In the genomic region with DNA sequence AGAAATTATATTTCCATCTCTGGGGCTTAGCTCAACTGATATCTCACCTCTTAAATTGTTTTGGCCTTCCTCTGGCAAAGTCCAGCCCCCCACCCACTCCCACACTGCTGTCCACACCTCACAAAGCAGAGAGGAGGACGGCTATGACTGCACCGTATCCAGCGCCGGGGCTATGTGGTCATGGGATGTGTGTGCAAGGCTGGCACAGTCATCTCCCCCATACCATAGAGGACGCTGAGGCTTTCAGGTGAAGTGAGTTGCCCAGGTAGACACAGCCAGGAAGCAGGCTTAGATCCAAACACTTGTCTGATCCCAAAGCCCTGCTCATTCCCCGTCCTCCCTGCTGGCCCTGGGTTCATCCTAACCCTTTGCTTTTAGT, we compare ENCODE assay signal across 27 cellular contexts.
DNase-seq lines count a peak whose midpoint lies in the region; ATAC-seq, FAIRE-seq and TF ChIP-seq lines count a peak whose summit lies in the region.
"Had no signal": no experiment of that assay in that cellular context is flagged by ENCODE, and none has a peak within 500 bp of the region (broad histone marks: within the 10 kb centered on the region; RNA-seq: fewer than 3 reads in every experiment).

No MANE protein-coding gene starts in this region.

- peaks cover 65% of the 10 kb centered on the region for H3K4me1 ChIP-seq in Panc1 (ENCODE audit: control insufficient read depth, insufficient read depth, low read length)
- peaks cover 3 to 15% of the 10 kb centered on the region in 2 donors for H3K4me1 ChIP-seq in kidney (ENCODE audit: control insufficient read depth in 1 of 2, insufficient read depth in 1 of 2, low read depth in 1 of 2, low read length in 2 of 2)
- H3K4me1 ChIP-seq in hepatocyte (ENCODE audit: insufficient read depth): peaks cover 20% of the 10 kb centered on the region

- H3K9ac ChIP-seq in kidney (ENCODE audit: low read length in 2 of 2): no peak overlapping the region

- no peaks in the 10 kb centered on the region for H3K9me2 ChIP-seq in hepatocyte (replicated peaks; ENCODE audit: insufficient read depth)

- intact Hi-C loops in activated CD8-positive, alpha-beta T cell treated with anti-CD3 and anti-CD28 coated beads for 36 hours (cut with micrococcal nuclease): no loop called here
- intact Hi-C loops in Panc1 (cut with micrococcal nuclease; ENCODE audit: unreplicated experiment): no loop called here
- intact Hi-C loops in kidney (cut with DNase I): no loop called here
- intact Hi-C loops in sciatic nerve (cut with DNase I): no loop called here

- no peaks in the 10 kb centered on the region for H3K9me3 Mint-ChIP-seq in activated CD8-positive, alpha-beta T cell treated with anti-CD3 and anti-CD28 coated beads, Interleukin-2, amount 10 ng/mL, durations not matched to agents 7 days and 5 days (ENCODE audit: insufficient read depth)
- H3K9me3 Mint-ChIP-seq in activated CD8-positive, alpha-beta T cell treated with anti-CD3 and anti-CD28 coated beads for 36 hours: no peaks in the 10 kb centered on the region
- H3K9me3 Mint-ChIP-seq in stimulated activated effector memory CD8-positive, alpha-beta T cell treated with anti-CD3 and anti-CD28 coated beads, Interleukin-12 subunit alpha, Interleukin-12 subunit beta, amount 100 ng/mL, for 72 hours: no peaks in the 10 kb centered on the region
- H3K9me3 Mint-ChIP-seq: stimulated activated naive CD8-positive, alpha-beta T cell treated with anti-CD3 and anti-CD28 coated beads, Interleukin-15, Interleukin-2, amounts not matched to agents 100 ng/mL and 50 ng/mL, for 24 hours had no signal

- H3K4me3 Mint-ChIP-seq in activated CD8-positive, alpha-beta T cell treated with anti-CD3 and anti-CD28 coated beads, Interleukin-2, amount 10 ng/mL, durations not matched to agents 7 days and 5 days: no peak overlapping the region
- H3K4me3 Mint-ChIP-seq in activated CD8-positive, alpha-beta T cell treated with anti-CD3 and anti-CD28 coated beads for 36 hours: no peak overlapping the region
- H3K4me3 Mint-ChIP-seq in stimulated activated effector memory CD8-positive, alpha-beta T cell treated with anti-CD3 and anti-CD28 coated beads, Interleukin-12 subunit alpha, Interleukin-12 subunit beta, amount 100 ng/mL, for 72 hours: no peak overlapping the region
- H3K4me3 Mint-ChIP-seq: activated naive CD8-positive, alpha-beta T cell; stimulated activated naive CD8-positive, alpha-beta T cell treated with anti-CD3 and anti-CD28 coated beads, Interleukin-15, Interleukin-2, amounts not matched to agents 100 ng/mL and 50 ng/mL, for 24 hours had no signal

- no TSS peak for BruUV-seq in Panc1 (replicated peaks; lab: Mats Ljungman, UMichigan)

- in situ Hi-C loops in Panc1 (cut with HindIII; ENCODE audit: low pct_unique_long_range_greater_than_20kb, low sequenced_read_pairs): no loop called here

- WGBS in hepatocyte (ENCODE audit: low lambda C conversion rate, missing lambda C conversion rate): 94% methylated on average over 6 of the region's 6 CpGs

- H2AFZ ChIP-seq in hepatocyte: no peak overlapping the region

- peaks cover 3% of the 10 kb centered on the region for H4K20me1 ChIP-seq in hepatocyte (ENCODE audit: insufficient read depth, poor library complexity, severe bottlenecking)

- POLR2A ChIA-PET in activated CD8-positive, alpha-beta T cell treated with anti-CD3 and anti-CD28 coated beads, Interleukin-2, amount 10 ng/mL, durations not matched to agents 7 days and 5 days (lab: Charles Lee): no interaction called here
- POLR2A ChIA-PET in activated CD8-positive, alpha-beta T cell treated with anti-CD3 and anti-CD28 coated beads for 36 hours (lab: Charles Lee): interaction anchor here (0.6 to 1.9 kb wide), 3 partner anchors 10 to 19 kb away, joined by 3 to 10 read pairs (median 4); no protein-coding TSS in a partner anchor
- POLR2A ChIA-PET in Panc1 (lab: Charles Lee): no interaction called here

- no peak overlapping the region for H3K4me2 ChIP-seq in hepatocyte

- peaks cover 80% of the 10 kb centered on the region for H3K4me1 Mint-ChIP-seq in activated CD8-positive, alpha-beta T cell treated with anti-CD3 and anti-CD28 coated beads, Interleukin-2, amount 10 ng/mL, durations not matched to agents 7 days and 5 days (ENCODE audit: low read depth)
- H3K4me1 Mint-ChIP-seq in activated CD8-positive, alpha-beta T cell treated with anti-CD3 and anti-CD28 coated beads for 36 hours (ENCODE audit: low read depth): peaks cover 73% of the 10 kb centered on the region
- H3K4me1 Mint-ChIP-seq in stimulated activated effector memory CD8-positive, alpha-beta T cell treated with anti-CD3 and anti-CD28 coated beads, Interleukin-12 subunit alpha, Interleukin-12 subunit beta, amount 100 ng/mL, for 72 hours: peaks cover 73% of the 10 kb centered on the region

- no peak for ATAC-seq in activated CD8-positive, alpha-beta T cell treated with anti-CD3 and anti-CD28 coated beads, Interleukin-2, amount 10 ng/mL, durations not matched to agents 7 days and 5 days
- no peak for ATAC-seq in activated CD8-positive, alpha-beta T cell treated with anti-CD3 and anti-CD28 coated beads for 36 hours
- ATAC-seq in Panc1 (no peak), sciatic nerve (no peak)
- ATAC-seq in stimulated activated effector memory CD8-positive, alpha-beta T cell treated with anti-CD3 and anti-CD28 coated beads, Interleukin-12 subunit alpha, Interleukin-12 subunit beta, amount 100 ng/mL, for 72 hours: no peak

- peaks cover 55% of the 10 kb centered on the region for H3K79me2 ChIP-seq in hepatocyte

- H3K27me3 ChIP-seq in Panc1 (ENCODE audit: control insufficient read depth, insufficient read depth, low read length): no peaks in the 10 kb centered on the region
- no peaks in the 10 kb centered on the region for H3K27me3 ChIP-seq in hepatocyte
- H3K27me3 ChIP-seq: neutrophil, spleen had no signal

- peak overlapping the region; percentile 48 for H3K27ac Mint-ChIP-seq in activated CD8-positive, alpha-beta T cell treated with anti-CD3 and anti-CD28 coated beads, Interleukin-2, amount 10 ng/mL, durations not matched to agents 7 days and 5 days
- no peak overlapping the region for H3K27ac Mint-ChIP-seq in activated CD8-positive, alpha-beta T cell treated with anti-CD3 and anti-CD28 coated beads for 36 hours
- H3K27ac Mint-ChIP-seq in stimulated activated effector memory CD8-positive, alpha-beta T cell treated with anti-CD3 and anti-CD28 coated beads, Interleukin-12 subunit alpha, Interleukin-12 subunit beta, amount 100 ng/mL, for 72 hours: peak overlapping the region; percentile 84
- H3K27ac Mint-ChIP-seq: activated naive CD8-positive, alpha-beta T cell had no signal

- no peak for TF ChIP-seq CTCF in activated CD8-positive, alpha-beta T cell treated with anti-CD3 and anti-CD28 coated beads for 36 hours (IDR thresholded peaks at IDR 0.05)
- TF ChIP-seq CTCF in Panc1 (IDR thresholded peaks at IDR 0.05): no peak
- no peak for TF ChIP-seq CTCF in kidney (IDR thresholded peaks at IDR 0.05; ENCODE audit: borderline replicate concordance, extremely low read depth, insufficient read depth)
- TF ChIP-seq CTCF in hepatocyte (IDR thresholded peaks at IDR 0.05; ENCODE audit: poor library complexity): no peak

- H3K4me3 ChIP-seq in Panc1 (ENCODE audit: low read depth in 2 of 2, low read length in 2 of 2) (no peak overlapping the region), kidney (ENCODE audit: low read length in 2 of 2) (no peak overlapping the region), hepatocyte (no peak overlapping the region)
- H3K4me3 ChIP-seq: SK-N-MC, spleen had no signal

- H3K27ac ChIP-seq in Panc1 (ENCODE audit: low read length): peak overlapping the region; percentile 26
- H3K27ac ChIP-seq in kidney (ENCODE audit: low read depth in 2 of 2, low read length in 2 of 2): no peak overlapping the region
- no peak overlapping the region for H3K27ac ChIP-seq in hepatocyte
- H3K27ac ChIP-seq: neutrophil, SK-N-MC had no signal

- peaks cover 2% of the 10 kb centered on the region for H3K27me3 Mint-ChIP-seq in activated CD8-positive, alpha-beta T cell treated with anti-CD3 and anti-CD28 coated beads, Interleukin-2, amount 10 ng/mL, durations not matched to agents 7 days and 5 days (ENCODE audit: low read depth)
- no peaks in the 10 kb centered on the region for H3K27me3 Mint-ChIP-seq in activated CD8-positive, alpha-beta T cell treated with anti-CD3 and anti-CD28 coated beads for 36 hours
- H3K27me3 Mint-ChIP-seq: activated naive CD8-positive, alpha-beta T cell; stimulated activated naive CD8-positive, alpha-beta T cell treated with anti-CD3 and anti-CD28 coated beads, Interleukin-15, Interleukin-2, amounts not matched to agents 100 ng/mL and 50 ng/mL, for 24 hours had no signal

- DNase-seq in activated CD8-positive, alpha-beta T cell treated with anti-CD3 and anti-CD28 coated beads, Interleukin-2, amount 10 ng/mL, durations not matched to agents 7 days and 5 days: no peak
- DNase-seq in activated CD8-positive, alpha-beta T cell treated with anti-CD3 and anti-CD28 coated beads for 36 hours: no peak
- no peak for DNase-seq in Panc1 (ENCODE audit: low read depth, low spot score)
- DNase-seq in kidney: peak; percentile 37
- DNase-seq in stimulated activated effector memory CD8-positive, alpha-beta T cell treated with anti-CD3 and anti-CD28 coated beads, Interleukin-12 subunit alpha, Interleukin-12 subunit beta, amount 100 ng/mL, for 72 hours (ENCODE audit: low spot score in 2 of 2): no peak
- no peak for DNase-seq in hepatocyte (ENCODE audit: low spot score)
- no peak for DNase-seq in inferior parietal cortex (ENCODE audit: extremely low spot score)
- DNase-seq in sciatic nerve (ENCODE audit: low spot score): no peak
- DNase-seq: 8988T; activated CD4-positive, CD25-positive, alpha-beta regulatory T cell treated with anti-CD3 and anti-CD28 coated beads, Interleukin-2, amount 50 U/mL, for 72 hours; Caco-2; DMS79 treated with DMSO at 0.1 percent for 48 hours; effector CD8-positive, alpha-beta T cell; HCEC 1CT; KBM-7; MM.1S; NCI-H1436 treated with DMSO at 0.1 percent for 48 hours; NCI-H2171; NCI-H524 treated with DMSO at 0.1 percent for 48 hours; spleen; stimulated activated CD4-positive, alpha-beta T cell treated with anti-CD3 and anti-CD28 coated beads, Interleukin-4, amount 100 ng/mL, for 1 hour; T1000; trophoblast cell had no signal

- H3K9me3 ChIP-seq in Panc1 (ENCODE audit: control insufficient read depth, insufficient read depth, low read depth, low read length) (no peaks in the 10 kb centered on the region), kidney (ENCODE audit: control insufficient read depth in 1 of 2, low read length in 2 of 2) (no peaks in the 10 kb centered on the region), hepatocyte (ENCODE audit: low read depth) (no peaks in the 10 kb centered on the region)
- H3K9me3 ChIP-seq: Caco-2, neutrophil, spleen had no signal

- H3K36me3 Mint-ChIP-seq in activated CD8-positive, alpha-beta T cell treated with anti-CD3 and anti-CD28 coated beads, Interleukin-2, amount 10 ng/mL, durations not matched to agents 7 days and 5 days (ENCODE audit: low read depth): no peaks in the 10 kb centered on the region
- H3K36me3 Mint-ChIP-seq in activated CD8-positive, alpha-beta T cell treated with anti-CD3 and anti-CD28 coated beads for 36 hours (ENCODE audit: low read depth): no peaks in the 10 kb centered on the region
- H3K36me3 Mint-ChIP-seq in stimulated activated effector memory CD8-positive, alpha-beta T cell treated with anti-CD3 and anti-CD28 coated beads, Interleukin-12 subunit alpha, Interleukin-12 subunit beta, amount 100 ng/mL, for 72 hours: no peaks in the 10 kb centered on the region
- H3K36me3 Mint-ChIP-seq: activated naive CD8-positive, alpha-beta T cell had no signal

- H3K36me3 ChIP-seq in Panc1 (ENCODE audit: control insufficient read depth, insufficient read depth, low read length) (no peaks in the 10 kb centered on the region), kidney (ENCODE audit: control insufficient read depth in 1 of 2, insufficient read depth in 2 of 2, low read length in 2 of 2) (no peaks in the 10 kb centered on the region), hepatocyte (replicated peaks; ENCODE audit: insufficient read depth, low read depth) (no peaks in the 10 kb centered on the region)
- H3K36me3 ChIP-seq: neutrophil, spleen had no signal

- CTCF ChIA-PET in activated CD8-positive, alpha-beta T cell treated with anti-CD3 and anti-CD28 coated beads, Interleukin-2, amount 10 ng/mL, durations not matched to agents 7 days and 5 days (lab: Charles Lee): interaction anchor here (1.6 to 4.1 kb wide), 4 partner anchors 19 to 80 kb away, joined by 3 to 18 read pairs (median 10); a partner anchor contains a TSS
- CTCF ChIA-PET in activated CD8-positive, alpha-beta T cell treated with anti-CD3 and anti-CD28 coated beads for 36 hours (lab: Charles Lee): interaction anchor here (0.6 kb wide), 1 partner anchor 54 kb away, joined by 4 read pairs; no protein-coding TSS in a partner anchor
- CTCF ChIA-PET in Panc1 (lab: Charles Lee): no interaction called here

- FAIRE-seq in kidney (lab: Jason Lieb, UNC): no peak
